ENCODE assay signal across 24 cellular contexts in the genomic region with DNA sequence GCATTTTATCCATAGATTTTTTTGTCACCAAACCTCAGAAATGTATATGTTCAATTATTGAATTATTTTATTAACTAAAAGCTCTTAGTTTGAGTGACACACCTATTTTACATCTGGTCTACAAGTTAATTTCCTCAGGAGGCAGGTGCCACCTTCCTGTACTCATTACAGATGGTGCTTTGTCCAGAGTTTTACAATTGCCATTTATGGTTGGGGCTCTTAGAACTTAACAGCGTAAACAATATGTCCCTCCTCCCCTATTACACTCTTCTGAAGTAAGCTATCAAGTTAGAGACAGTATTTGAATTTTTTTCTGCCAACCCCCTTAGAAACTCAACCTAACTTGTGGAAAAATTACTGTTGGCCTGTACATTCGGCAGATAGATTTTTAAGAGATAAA. TPM values are rescaled to one million over a fixed set of nuclear protein-coding genes. Genes with fewer than 3 reads are reported as not detected.
DNase-seq lines count a peak whose midpoint lies in the region; ATAC-seq and TF ChIP-seq lines count a peak whose summit lies in the region.
"Had no signal": no experiment of that assay in that cellular context is flagged by ENCODE, and none has a peak within 500 bp of the region (broad histone marks: within the 10 kb centered on the region; RNA-seq: fewer than 3 reads in every experiment).

No MANE protein-coding gene starts in this region.

- H3K4me3 Mint-ChIP-seq in type B pancreatic cell = peak overlapping the region; percentile 73
- H3K4me3 Mint-ChIP-seq: B cell; dendritic cell treated with granulocyte-macrophage colony-stimulating factor and Interleukin-4, amounts not matched to agents 40 ng/mL and 50 ng/mL, for 4 days had no signal

- peaks cover 7% of the 10 kb centered on the region for H3K27me3 Mint-ChIP-seq in type B pancreatic cell

- H3K4me2 ChIP-seq in OCI-LY1 (ENCODE audit: low read length) = peak overlapping the region; percentile 89
- H3K4me2 ChIP-seq: A549 had no signal

- H3K9me3 ChIP-seq in OCI-LY1 (ENCODE audit: low read length) (no peaks in the 10 kb centered on the region), iPS-20b (ENCODE audit: insufficient read depth, low read depth, low read length) (no peaks in the 10 kb centered on the region)
- H3K9me3 ChIP-seq: A549, upper lobe of right lung had no signal

- H4K20me1 ChIP-seq in OCI-LY1 (ENCODE audit: insufficient read depth, low read length) = no peaks in the 10 kb centered on the region

- peak; percentile 0 for DNase-seq in NCI-H146 (lab: John Stamatoyannopoulos, UW)
- no peak for DNase-seq in NCI-H146 treated with DMSO at 0.1 percent for 48 hours (lab: John Stamatoyannopoulos, UW; ENCODE audit: unreplicated experiment)
- no peak for DNase-seq in type B pancreatic cell (ENCODE audit: extremely low spot score, unreplicated experiment)
- no peak for DNase-seq in LoVo (ENCODE audit: low spot score)
- DNase-seq: activated CD4-positive, alpha-beta T cell treated with anti-CD3 and anti-CD28 coated beads, Interleukin-2, amount 50 U/mL, for 1 hour; activated naive CD4-positive, alpha-beta T cell treated with anti-CD3 and anti-CD28 coated beads, Interleukin-2, amount 50 U/mL, for 16 hours; GOT3; Karpas-422; kidney; NCI-H1092; NCI-H2171 treated with DMSO at 0.1 percent for 48 hours; NCI-H774; substantia nigra; T-helper 9 cell; upper lobe of right lung had no signal

- H3K36me3 Mint-ChIP-seq in type B pancreatic cell = no peaks in the 10 kb centered on the region

- H3K9me2 ChIP-seq in OCI-LY1 (ENCODE audit: low read depth, low read length) = no peaks in the 10 kb centered on the region

- H3K36me3 ChIP-seq in OCI-LY1 (ENCODE audit: insufficient read depth, low read length) (no peaks in the 10 kb centered on the region), iPS-20b (ENCODE audit: insufficient read depth, low read depth, low read length) (no peaks in the 10 kb centered on the region)
- H3K36me3 ChIP-seq: upper lobe of right lung had no signal

- peaks cover 6% of the 10 kb centered on the region; the same call in 1 of the 2 replicates for H3K79me2 ChIP-seq in OCI-LY1 (ENCODE audit: insufficient read depth, low read length)

- TF ChIP-seq CTCF in OCI-LY1 (IDR thresholded peaks at IDR 0.05; ENCODE audit: low read length) (no peak), type B pancreatic cell (conservative IDR thresholded peaks at IDR 0.05) (no peak)

- no peaks in the 10 kb centered on the region for H3K9me3 Mint-ChIP-seq in type B pancreatic cell
- H3K9me3 Mint-ChIP-seq: dendritic cell treated with granulocyte-macrophage colony-stimulating factor and Interleukin-4, amounts not matched to agents 40 ng/mL and 50 ng/mL, for 4 days had no signal

- H3K4me1 ChIP-seq in OCI-LY1 (ENCODE audit: insufficient read depth, low read length, severe bottlenecking) = peaks cover 49% of the 10 kb centered on the region
- peaks cover 14% of the 10 kb centered on the region; the same call in 1 of the 2 replicates for H3K4me1 ChIP-seq in iPS-20b (ENCODE audit: insufficient read depth, low read length)
- H3K4me1 ChIP-seq: A549 had no signal

- H3K4me3 ChIP-seq in OCI-LY1 (ENCODE audit: low read depth, low read length, poor library complexity, severe bottlenecking) = peak overlapping the region; percentile 88
- peak overlapping the region; percentile 8; the same call in 1 of the 2 replicates for H3K4me3 ChIP-seq in iPS-20b (ENCODE audit: low read length)
- H3K4me3 ChIP-seq: A549, lung, upper lobe of right lung had no signal

- peak overlapping the region; percentile 63 for H3K27ac Mint-ChIP-seq in type B pancreatic cell
- H3K27ac Mint-ChIP-seq: B cell; dendritic cell treated with granulocyte-macrophage colony-stimulating factor and Interleukin-4, amounts not matched to agents 40 ng/mL and 50 ng/mL, for 4 days had no signal

- H3K9ac ChIP-seq in OCI-LY1 (ENCODE audit: low read length) (peak overlapping the region; percentile 23; the same call in 1 of the 2 replicates), iPS-20b (ENCODE audit: low read depth, low read length) (no peak overlapping the region)

- H3F3A ChIP-seq in OCI-LY1 (ENCODE audit: insufficient read depth, low read length) = peaks cover 8% of the 10 kb centered on the region; the same call in 1 of the 2 replicates

- H3K27me3 ChIP-seq in OCI-LY1 (ENCODE audit: insufficient read depth, low read length) (no peaks in the 10 kb centered on the region), iPS-20b (ENCODE audit: insufficient read depth, low read length) (no peaks in the 10 kb centered on the region; the same call in 1 of the 2 replicates)

- no peak overlapping the region for H2AFZ ChIP-seq in OCI-LY1 (ENCODE audit: low read length)

- peaks cover 39% of the 10 kb centered on the region for H3K4me1 Mint-ChIP-seq in type B pancreatic cell (ENCODE audit: unreplicated experiment)

- ATAC-seq in HG02885 (IDR thresholded peaks at IDR 0.05; ENCODE audit: poor library complexity, unreplicated experiment) = no peak
- ATAC-seq in GM19328 (IDR thresholded peaks at IDR 0.05; ENCODE audit: unreplicated experiment) = no peak
- ATAC-seq: A549, Right ventricle myocardium inferior, upper lobe of right lung had no signal

- H3K27ac ChIP-seq in OCI-LY1 (ENCODE audit: low read depth, low read length, poor library complexity, severe bottlenecking) (peak overlapping the region; percentile 99), iPS-20b (ENCODE audit: low read length) (no peak overlapping the region)
- H3K27ac ChIP-seq: A549, upper lobe of right lung had no signal

RNA-seq across cellular contexts. Expression of a gene that starts 8.0 kb away (rescaled TPM):
- total RNA-seq in type B pancreatic cell (ENCODE audit: low replicate concordance) = 3.9 and 4.2 TPM in 2 replicates
- total RNA-seq: B cell had no signal
